ENCODE assay signal across 8 cellular contexts in the genomic region with DNA sequence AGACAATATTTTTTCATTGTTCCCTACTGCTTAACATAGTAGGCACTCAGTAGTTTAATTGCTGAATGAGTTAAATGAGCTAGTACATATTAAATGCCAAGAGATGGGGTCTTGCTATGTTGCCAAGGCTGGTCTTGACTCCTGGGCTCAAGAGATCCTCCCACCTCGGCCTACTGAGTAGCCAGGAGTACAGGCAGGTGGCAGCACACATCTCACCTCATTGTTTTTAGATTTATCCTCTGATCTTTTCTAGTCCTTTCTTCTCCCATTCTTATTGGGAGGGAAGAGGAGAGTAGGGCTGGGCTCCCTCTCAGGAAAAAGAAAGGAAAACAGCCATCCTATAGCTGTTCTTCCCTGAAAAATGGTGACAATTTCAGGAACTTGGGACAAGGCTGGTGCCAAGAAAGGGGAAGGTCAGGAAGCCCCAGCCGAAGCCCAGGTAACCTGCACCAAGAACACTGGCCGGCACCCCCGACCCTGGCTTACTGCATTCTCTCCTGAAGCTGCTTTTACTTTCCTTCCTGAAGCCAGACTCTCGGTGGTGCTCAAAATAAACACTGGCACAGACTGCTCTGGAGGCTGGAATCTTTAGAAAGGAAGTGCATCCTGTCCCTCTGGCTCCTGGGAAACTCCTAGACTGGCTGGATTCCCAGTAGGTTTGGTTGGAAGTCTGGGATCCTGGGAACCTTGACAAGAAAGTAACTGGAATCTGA. TPM values are rescaled to one million over a fixed set of nuclear protein-coding genes. Genes with fewer than 3 reads are reported as not detected.
A peak's percentile ranks its signal among the peaks of the same experiment; 100 is the strongest.
DNase-seq lines count a peak whose midpoint lies in the region; ATAC-seq and TF ChIP-seq lines count a peak whose summit lies in the region.

No MANE protein-coding gene starts in this region.

- H3K27ac ChIP-seq in RWPE2 (ENCODE audit: poor library complexity, severe bottlenecking) (peak overlapping the region; percentile 89), osteoblast (ENCODE audit: low read depth, low read length) (peak overlapping the region; percentile 96)

- peaks cover 20% of the 10 kb centered on the region for H3K4me1 ChIP-seq in RWPE2 (ENCODE audit: insufficient read depth, poor library complexity, severe bottlenecking)
- H3K4me1 ChIP-seq in osteoblast (ENCODE audit: insufficient read depth, low read length) = peaks cover 44% of the 10 kb centered on the region
- no peaks in the 10 kb centered on the region for H3K4me1 ChIP-seq in BE2C

- H3K79me2 ChIP-seq in osteoblast (ENCODE audit: insufficient read depth, low read length) = peaks cover 73% of the 10 kb centered on the region

- H3K4me3 ChIP-seq in RWPE2 (ENCODE audit: severe bottlenecking) (no peak overlapping the region), fibroblast of mammary gland (ENCODE audit: control insufficient read depth, low read depth, low read length) (no peak overlapping the region), osteoblast (ENCODE audit: insufficient read depth, low read length) (peak overlapping the region; percentile 38), BE2C (ENCODE audit: low read depth, low read length) (no peak overlapping the region)

- no peaks in the 10 kb centered on the region for H3K27me3 Mint-ChIP-seq in Calu3 (ENCODE audit: unreplicated experiment)

- peaks cover 65% of the 10 kb centered on the region for H3K36me3 Mint-ChIP-seq in Calu3 (ENCODE audit: insufficient read depth, unreplicated experiment)

- H3K9me3 ChIP-seq in RWPE2 (ENCODE audit: severe bottlenecking) (no peaks in the 10 kb centered on the region), osteoblast (ENCODE audit: low read depth, low read length) (no peaks in the 10 kb centered on the region), BE2C (no peaks in the 10 kb centered on the region)

- H3K27ac Mint-ChIP-seq in Calu3 (ENCODE audit: unreplicated experiment) = peak overlapping the region; percentile 9

- no peak for ATAC-seq in RWPE2 (ENCODE audit: low read depth)

- H3K27me3 ChIP-seq in RWPE2 (ENCODE audit: insufficient read depth, poor library complexity, severe bottlenecking) = no peaks in the 10 kb centered on the region
- H3K27me3 ChIP-seq in osteoblast (ENCODE audit: insufficient read depth, low read length) = no peaks in the 10 kb centered on the region
- H3K27me3 ChIP-seq in BE2C = no peaks in the 10 kb centered on the region

- CTCF ChIA-PET in Calu3 (lab: Charles Lee) = no interaction called here

- no peak for TF ChIP-seq CTCF in Calu3 (IDR thresholded peaks at IDR 0.05; ENCODE audit: unreplicated experiment)
- no peak for TF ChIP-seq CTCF in RWPE2 (IDR thresholded peaks at IDR 0.05; ENCODE audit: poor library complexity, severe bottlenecking)
- no peak for TF ChIP-seq CTCF in fibroblast of mammary gland (conservative IDR thresholded peaks at IDR 0.05; ENCODE audit: control insufficient read depth, insufficient read depth, low read depth, low read length)
- no peak for TF ChIP-seq CTCF in osteoblast (IDR thresholded peaks at IDR 0.05; ENCODE audit: extremely low read depth, low read depth, low read length)
- no peak for TF ChIP-seq CTCF in BE2C (IDR thresholded peaks at IDR 0.05; ENCODE audit: low read depth, low read length)

- H3K36me3 ChIP-seq in RWPE2 (ENCODE audit: low read depth) = peaks cover 53% of the 10 kb centered on the region
- peaks cover 31% of the 10 kb centered on the region for H3K36me3 ChIP-seq in osteoblast (ENCODE audit: insufficient read depth, low read length)
- no peaks in the 10 kb centered on the region for H3K36me3 ChIP-seq in BE2C

- H4K20me1 ChIP-seq in osteoblast (ENCODE audit: insufficient read depth, low read length) = peaks cover 35% of the 10 kb centered on the region

- no peak for DNase-seq in Calu3
- no peak for DNase-seq in RWPE2 (ENCODE audit: low spot score)
- DNase-seq in fibroblast of mammary gland (ENCODE audit: low read depth) = peak; percentile 85
- DNase-seq in osteoblast (ENCODE audit: insufficient read length, low spot score, missing footprints) = peak; percentile 84
- no peak for DNase-seq in stimulated activated CD8-positive, alpha-beta memory T cell treated with anti-CD3 and anti-CD28 coated beads, Interleukin-4, amount 100 ng/mL, for 48 hours
- DNase-seq in BE2C = no peak
- no peak for DNase-seq in DMS53 treated with DMSO at 0.1 percent for 48 hours (lab: John Stamatoyannopoulos, UW; ENCODE audit: unreplicated experiment)
- DNase-seq in dedifferentiated amniotic fluid mesenchymal stem cell (ENCODE audit: extremely low spot score) = no peak

- BruUV-seq in Calu3 (replicated peaks; lab: Mats Ljungman, UMichigan) = no TSS peak

- no peak overlapping the region for H2AFZ ChIP-seq in osteoblast (ENCODE audit: low read length)

- H3K4me2 ChIP-seq in osteoblast (ENCODE audit: insufficient read depth, low read length) = peak overlapping the region; percentile 51

- no peaks in the 10 kb centered on the region for H3K9me3 Mint-ChIP-seq in Calu3 (ENCODE audit: low read depth, unreplicated experiment)

- intact Hi-C loops in Calu3 (cut with micrococcal nuclease; ENCODE audit: unreplicated experiment) = no loop called here

- H3K4me3 Mint-ChIP-seq in Calu3 (ENCODE audit: low read depth, unreplicated experiment) = peak overlapping the region; percentile 93

- H3K4me1 Mint-ChIP-seq in Calu3 (ENCODE audit: low read depth, unreplicated experiment) = peaks cover 31% of the 10 kb centered on the region

RNA-seq across cellular contexts. Expression of gene TNFAIP1, which starts 2.7 kb away (rescaled TPM):
- total RNA-seq in Calu3 (2022) (45.9 and 49.4 TPM in 2 replicates), osteoblast (31.8 and 33.3 TPM in 2 replicates)
- polyA plus RNA-seq in BE2C (2012; ENCODE audit: insufficient read depth, insufficient read length, low read depth) = 21.0 TPM

RNA-seq across cellular contexts. Expression of gene IFT20, which starts 2.9 kb away (rescaled TPM):
- total RNA-seq in Calu3 (2022) (31.9 and 32.1 TPM in 2 replicates), osteoblast (59.4 and 59.8 TPM in 2 replicates)
- 19.5 TPM for polyA plus RNA-seq in BE2C (2012; ENCODE audit: insufficient read depth, insufficient read length, low read depth)

RNA-seq across cellular contexts. Expression of gene POLDIP2, which starts 19.1 kb away (rescaled TPM):
- total RNA-seq in Calu3 (2022) (82.7 and 85.9 TPM in 2 replicates), osteoblast (82.9 and 84.6 TPM in 2 replicates)
- 88.1 TPM for polyA plus RNA-seq in BE2C (2012; ENCODE audit: insufficient read depth, insufficient read length, low read depth)

RNA-seq across cellular contexts. Expression of gene TMEM97, which starts 19.2 kb away (rescaled TPM):
- total RNA-seq in Calu3 (2022) = 110 and 114 TPM in 2 replicates
- 20.6 TPM in 2 replicates for total RNA-seq in osteoblast
- 24.7 TPM for polyA plus RNA-seq in BE2C (2012; ENCODE audit: insufficient read depth, insufficient read length, low read depth)

RNA-seq across cellular contexts. Expression of gene SEBOX, which starts 26.8 kb away (rescaled TPM):
- total RNA-seq in Calu3 (2022) = not detected in 2 replicates
- not detected in 2 replicates for total RNA-seq in osteoblast
- polyA plus RNA-seq in BE2C (2012; ENCODE audit: insufficient read depth, insufficient read length, low read depth) = not detected

Comparison
In these comparisons a context has a peak if more than half of its experiments do, and no peak if none do; other contexts are left out.
1. DNase-seq: peak in fibroblast of mammary gland (single experiment) and osteoblast (single experiment); none in Calu3 (single experiment), RWPE2 (single experiment), stimulated activated CD8-positive, alpha-beta memory T cell treated with anti-CD3 and anti-CD28 coated beads, Interleukin-4, amount 100 ng/mL, for 48 hours (single experiment), BE2C (single experiment), DMS53 treated with DMSO at 0.1 percent for 48 hours (single experiment) and dedifferentiated amniotic fluid mesenchymal stem cell (single experiment).